Comparison of ENCODE assay signal across 1 cellular context in genomic region chr1:3481836-3482589, GRCh38.
A peak's percentile ranks its signal among the peaks of the same experiment; 100 is the strongest.
TF ChIP-seq lines count a peak whose summit lies in the region.

No MANE protein-coding gene starts in this region.

TF ChIP-seq in HCT116, 20 proteins besides CTCF, POLR2A, EP300 and RAD21 (continued from another document):
- TF ChIP-seq SP1 (IDR thresholded peaks at IDR 0.05; ENCODE audit: low read depth) (no peak), FOSL1 (IDR thresholded peaks at IDR 0.05; ENCODE audit: low read depth) (no peak; the same call in 1 of the 2 replicates), POLR2AphosphoS5 (IDR thresholded peaks at IDR 0.05; ENCODE audit: low read depth, low read length) (no peak; the same call in 1 of the 2 replicates), JUND (IDR thresholded peaks at IDR 0.05) (peak; percentile 77), EGR1 (IDR thresholded peaks at IDR 0.05; ENCODE audit: low read depth) (no peak), ZBTB33 (IDR thresholded peaks at IDR 0.05; ENCODE audit: extremely low read depth, insufficient replicate concordance, low read length) (no peak), EZH2 (IDR thresholded peaks at IDR 0.05) (no peak)
- TF ChIP-seq, protein P1, sequence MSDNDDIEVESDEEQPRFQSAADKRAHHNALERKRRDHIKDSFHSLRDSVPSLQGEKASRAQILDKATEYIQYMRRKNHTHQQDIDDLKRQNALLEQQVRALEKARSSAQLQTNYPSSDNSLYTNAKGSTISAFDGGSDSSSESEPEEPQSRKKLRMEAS (IDR thresholded peaks at IDR 0.05) = peak; percentile 58; the same call in 1 of the 2 replicates
